ENCODE assay signal across 19 cellular contexts in the genomic region with DNA sequence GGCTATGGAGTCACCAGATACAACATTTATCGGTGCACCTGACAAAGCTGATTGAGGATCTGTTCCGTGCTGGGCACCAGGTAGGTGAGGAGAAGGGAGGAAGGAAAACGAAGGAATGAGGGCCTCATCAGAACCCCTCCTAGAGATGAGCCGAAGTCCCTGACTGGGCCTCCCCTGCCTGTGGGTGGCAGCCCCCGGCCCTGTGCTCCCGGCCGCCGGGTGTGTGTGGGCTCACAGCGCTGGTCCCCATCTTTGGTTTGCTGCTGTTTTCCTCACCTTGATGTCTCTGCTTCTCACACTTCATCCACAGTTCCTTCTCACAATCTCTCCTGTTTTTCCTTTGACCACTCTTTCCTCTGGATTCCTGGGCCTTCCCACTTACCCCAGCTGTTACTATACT. TPM values are rescaled to one million over a fixed set of nuclear protein-coding genes. Genes with fewer than 3 reads are reported as not detected.
DNase-seq lines count a peak whose midpoint lies in the region; ATAC-seq and TF ChIP-seq lines count a peak whose summit lies in the region.
"Had no signal": no experiment of that assay in that cellular context is flagged by ENCODE, and none has a peak within 500 bp of the region (broad histone marks: within the 10 kb centered on the region; RNA-seq: fewer than 3 reads in every experiment).

No MANE protein-coding gene starts in this region.

- H3K4me3 Mint-ChIP-seq in activated CD8-positive, alpha-beta memory T cell treated with anti-CD3 and anti-CD28 coated beads, Interleukin-2, amount 10 ng/mL, durations not matched to agents 7 days and 5 days, result no peak overlapping the region
- H3K4me3 Mint-ChIP-seq in CD8-positive, alpha-beta T cell, result no peak overlapping the region
- no peak overlapping the region for H3K4me3 Mint-ChIP-seq in dendritic cell treated with granulocyte-macrophage colony-stimulating factor and Interleukin-4, amounts not matched to agents 40 ng/mL and 50 ng/mL, for 4 days
- no peak overlapping the region for H3K4me3 Mint-ChIP-seq in nephron progenitor cell
- H3K4me3 Mint-ChIP-seq: CD4-positive, alpha-beta T cell had no signal

- H3K27me3 Mint-ChIP-seq in activated CD8-positive, alpha-beta memory T cell treated with anti-CD3 and anti-CD28 coated beads, Interleukin-2, amount 10 ng/mL, durations not matched to agents 7 days and 5 days, result no peaks in the 10 kb centered on the region
- H3K27me3 Mint-ChIP-seq in CD8-positive, alpha-beta T cell (ENCODE audit: low read depth), result no peaks in the 10 kb centered on the region
- no peaks in the 10 kb centered on the region for H3K27me3 Mint-ChIP-seq in dendritic cell treated with granulocyte-macrophage colony-stimulating factor and Interleukin-4, amounts not matched to agents 40 ng/mL and 50 ng/mL, for 4 days
- H3K27me3 Mint-ChIP-seq in nephron progenitor cell (ENCODE audit: low read depth, poor library complexity), result peaks cover 2% of the 10 kb centered on the region
- H3K27me3 Mint-ChIP-seq: CD4-positive, alpha-beta T cell had no signal

- H3K9me3 Mint-ChIP-seq in activated CD8-positive, alpha-beta memory T cell treated with anti-CD3 and anti-CD28 coated beads, Interleukin-2, amount 10 ng/mL, durations not matched to agents 7 days and 5 days (ENCODE audit: low read depth), result no peaks in the 10 kb centered on the region
- no peaks in the 10 kb centered on the region for H3K9me3 Mint-ChIP-seq in CD8-positive, alpha-beta T cell
- H3K9me3 Mint-ChIP-seq in dendritic cell treated with granulocyte-macrophage colony-stimulating factor and Interleukin-4, amounts not matched to agents 40 ng/mL and 50 ng/mL, for 4 days, result no peaks in the 10 kb centered on the region
- no peaks in the 10 kb centered on the region for H3K9me3 Mint-ChIP-seq in nephron progenitor cell
- H3K9me3 Mint-ChIP-seq: CD4-positive, alpha-beta T cell had no signal

- no peaks in the 10 kb centered on the region for H3K9me3 ChIP-seq in CD8-positive, alpha-beta T cell (ENCODE audit: low read length)
- H3K9me3 ChIP-seq: BE2C, Peyer's patch had no signal

- no peak overlapping the region for H3K27ac ChIP-seq in CD8-positive, alpha-beta T cell (ENCODE audit: low read depth, low read length)
- H3K27ac ChIP-seq: Peyer's patch had no signal

- no peak for TF ChIP-seq CTCF in CD8-positive, alpha-beta T cell (IDR thresholded peaks at IDR 0.05)
- no peak for TF ChIP-seq CTCF in nephron progenitor cell (IDR thresholded peaks at IDR 0.05)

- POLR2A ChIA-PET in CD8-positive, alpha-beta T cell (lab: Charles Lee), result no interaction called here

- CTCF ChIA-PET in activated CD8-positive, alpha-beta memory T cell treated with anti-CD3 and anti-CD28 coated beads, Interleukin-2, amount 10 ng/mL, durations not matched to agents 7 days and 5 days (lab: Charles Lee), result interaction anchor here (1.0 to 1.9 kb wide), 2 partner anchors 12 to 159 kb away, joined by 4 to 6 read pairs; no protein-coding TSS in a partner anchor
- CTCF ChIA-PET in CD8-positive, alpha-beta T cell (lab: Charles Lee), result no interaction called here

- H3K36me3 Mint-ChIP-seq in activated CD8-positive, alpha-beta memory T cell treated with anti-CD3 and anti-CD28 coated beads, Interleukin-2, amount 10 ng/mL, durations not matched to agents 7 days and 5 days, result peaks cover 51% of the 10 kb centered on the region
- H3K36me3 Mint-ChIP-seq in CD8-positive, alpha-beta T cell, result peaks cover 71% of the 10 kb centered on the region
- peaks cover 89% of the 10 kb centered on the region for H3K36me3 Mint-ChIP-seq in dendritic cell treated with granulocyte-macrophage colony-stimulating factor and Interleukin-4, amounts not matched to agents 40 ng/mL and 50 ng/mL, for 4 days (ENCODE audit: low read depth)
- peaks cover 48% of the 10 kb centered on the region for H3K36me3 Mint-ChIP-seq in nephron progenitor cell (ENCODE audit: low read depth)

- peaks cover 32% of the 10 kb centered on the region for H3K36me3 ChIP-seq in CD8-positive, alpha-beta T cell (ENCODE audit: insufficient read depth, low read length)

- intact Hi-C loops in CD8-positive, alpha-beta T cell (cut with DNase I, micrococcal nuclease), result no loop called here
- intact Hi-C loops in dendritic cell treated with granulocyte-macrophage colony-stimulating factor and Interleukin-4, amounts not matched to agents 40 ng/mL and 50 ng/mL, for 4 days (cut with micrococcal nuclease), result no loop called here

- H3K4me1 Mint-ChIP-seq in activated CD8-positive, alpha-beta memory T cell treated with anti-CD3 and anti-CD28 coated beads, Interleukin-2, amount 10 ng/mL, durations not matched to agents 7 days and 5 days, result peaks cover 28% of the 10 kb centered on the region
- H3K4me1 Mint-ChIP-seq in CD8-positive, alpha-beta T cell (ENCODE audit: low read depth), result peaks cover 6% of the 10 kb centered on the region
- peaks cover 34% of the 10 kb centered on the region for H3K4me1 Mint-ChIP-seq in dendritic cell treated with granulocyte-macrophage colony-stimulating factor and Interleukin-4, amounts not matched to agents 40 ng/mL and 50 ng/mL, for 4 days (ENCODE audit: low read depth)
- peaks cover 2% of the 10 kb centered on the region for H3K4me1 Mint-ChIP-seq in nephron progenitor cell

- H3K27ac Mint-ChIP-seq in activated CD8-positive, alpha-beta memory T cell treated with anti-CD3 and anti-CD28 coated beads, Interleukin-2, amount 10 ng/mL, durations not matched to agents 7 days and 5 days, result peak overlapping the region; percentile 47
- H3K27ac Mint-ChIP-seq in CD8-positive, alpha-beta T cell, result peak overlapping the region; percentile 45
- H3K27ac Mint-ChIP-seq in dendritic cell treated with granulocyte-macrophage colony-stimulating factor and Interleukin-4, amounts not matched to agents 40 ng/mL and 50 ng/mL, for 4 days, result peak overlapping the region; percentile 68
- peak overlapping the region; percentile 96 for H3K27ac Mint-ChIP-seq in nephron progenitor cell
- H3K27ac Mint-ChIP-seq: CD4-positive, alpha-beta T cell had no signal

- no peaks in the 10 kb centered on the region for H3K27me3 ChIP-seq in CD8-positive, alpha-beta T cell (ENCODE audit: insufficient read depth, low read length)
- H3K27me3 ChIP-seq: BE2C, Peyer's patch had no signal

- no peak for DNase-seq in activated CD8-positive, alpha-beta memory T cell treated with anti-CD3 and anti-CD28 coated beads, Interleukin-2, amount 10 ng/mL, durations not matched to agents 7 days and 5 days
- DNase-seq in activated CD8-positive, alpha-beta memory T cell treated with anti-CD3 and anti-CD28 coated beads for 24 hours, result no peak
- DNase-seq in CD8-positive, alpha-beta T cell, result no peak
- DNase-seq in nephron progenitor cell, result no peak
- no peak for DNase-seq in stimulated activated naive CD4-positive, alpha-beta T cell (lab: John Stamatoyannopoulos, UW)
- no peak for DNase-seq in NCI-H774 (lab: John Stamatoyannopoulos, UW)
- no peak for DNase-seq in RKO (ENCODE audit: low spot score)
- DNase-seq: BE2C; CD4-positive, alpha-beta T cell; DMS53; EL; KG1; NCI-H1105 treated with DMSO at 0.1 percent for 48 hours; NCI-H1694; NCI-H2081 treated with DMSO at 0.1 percent for 48 hours; NK-92 treated with Interleukin-12 subunit alpha and Interleukin-12 subunit beta, amount 100 ng/mL, for 24 hours; Peyer's patch; Right ventricle myocardium superior had no signal

- H3K4me3 ChIP-seq in CD8-positive, alpha-beta T cell (ENCODE audit: low read depth, low read length), result no peak overlapping the region
- H3K4me3 ChIP-seq: Peyer's patch had no signal

- ATAC-seq in activated CD8-positive, alpha-beta memory T cell treated with anti-CD3 and anti-CD28 coated beads, Interleukin-2, amount 10 ng/mL, durations not matched to agents 7 days and 5 days, result no peak
- ATAC-seq in CD8-positive, alpha-beta T cell, result no peak

- H3K4me1 ChIP-seq in CD8-positive, alpha-beta T cell (ENCODE audit: insufficient read depth, low read length), result peaks cover 8% of the 10 kb centered on the region
- H3K4me1 ChIP-seq: BE2C, Peyer's patch had no signal

RNA-seq across cellular contexts. Expression of a gene that starts 32.8 kb away (rescaled TPM):
- total RNA-seq in activated CD8-positive, alpha-beta memory T cell treated with anti-CD3 and anti-CD28 coated beads, Interleukin-2, amount 10 ng/mL, durations not matched to agents 7 days and 5 days, result 10 to 100 TPM; 16.0 to 19.2 TPM
- 10 to 100 TPM in 1 of 2 experiments, 1 to 10 TPM in 1; 8.2 to 13.5 TPM for total RNA-seq in CD8-positive, alpha-beta T cell

RNA-seq across cellular contexts. Expression of a gene that starts 45.0 kb away (rescaled TPM):
- total RNA-seq in activated CD8-positive, alpha-beta memory T cell treated with anti-CD3 and anti-CD28 coated beads, Interleukin-2, amount 10 ng/mL, durations not matched to agents 7 days and 5 days, result 1 to 10 TPM; 1.2 to 1.7 TPM
- total RNA-seq in CD8-positive, alpha-beta T cell, result not detected

Comparison
In these comparisons a context has a peak if more than half of its experiments do, and no peak if none do; other contexts are left out.
1. H3K27ac Mint-ChIP-seq: peak in every context shown above with its lines; median percentile 96 in nephron progenitor cell; 68 in dendritic cell treated with granulocyte-macrophage colony-stimulating factor and Interleukin-4, amounts not matched to agents 40 ng/mL and 50 ng/mL, for 4 days; 47 in activated CD8-positive, alpha-beta memory T cell treated with anti-CD3 and anti-CD28 coated beads, Interleukin-2, amount 10 ng/mL, durations not matched to agents 7 days and 5 days; 45 in CD8-positive, alpha-beta T cell.